ENCODE assay signal across 1 cellular context in the genomic region with DNA sequence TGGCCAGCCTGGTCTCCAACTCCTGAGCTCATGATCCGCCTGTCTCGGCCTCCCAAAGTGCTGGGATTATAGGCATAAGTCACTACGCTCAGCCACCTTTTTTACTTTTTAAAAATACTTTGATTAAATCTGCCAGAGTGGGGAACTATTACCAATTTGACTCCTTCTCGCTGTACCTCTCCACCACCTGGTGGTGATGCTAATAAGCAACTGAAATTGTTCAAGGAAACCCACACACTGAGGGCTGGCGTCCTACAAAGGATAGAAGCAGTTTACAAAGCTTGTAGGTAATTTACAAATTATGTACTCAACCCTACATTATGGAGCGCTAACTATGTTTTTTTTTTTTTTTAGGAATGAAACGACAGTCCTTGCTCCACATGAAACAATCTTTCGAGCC.
TF ChIP-seq lines count a peak whose summit lies in the region.

No MANE protein-coding gene starts in this region.

TF ChIP-seq in HCT116, 20 proteins besides CTCF, POLR2A, EP300 and RAD21 (continued from another document):
- TF ChIP-seq, protein P1, sequence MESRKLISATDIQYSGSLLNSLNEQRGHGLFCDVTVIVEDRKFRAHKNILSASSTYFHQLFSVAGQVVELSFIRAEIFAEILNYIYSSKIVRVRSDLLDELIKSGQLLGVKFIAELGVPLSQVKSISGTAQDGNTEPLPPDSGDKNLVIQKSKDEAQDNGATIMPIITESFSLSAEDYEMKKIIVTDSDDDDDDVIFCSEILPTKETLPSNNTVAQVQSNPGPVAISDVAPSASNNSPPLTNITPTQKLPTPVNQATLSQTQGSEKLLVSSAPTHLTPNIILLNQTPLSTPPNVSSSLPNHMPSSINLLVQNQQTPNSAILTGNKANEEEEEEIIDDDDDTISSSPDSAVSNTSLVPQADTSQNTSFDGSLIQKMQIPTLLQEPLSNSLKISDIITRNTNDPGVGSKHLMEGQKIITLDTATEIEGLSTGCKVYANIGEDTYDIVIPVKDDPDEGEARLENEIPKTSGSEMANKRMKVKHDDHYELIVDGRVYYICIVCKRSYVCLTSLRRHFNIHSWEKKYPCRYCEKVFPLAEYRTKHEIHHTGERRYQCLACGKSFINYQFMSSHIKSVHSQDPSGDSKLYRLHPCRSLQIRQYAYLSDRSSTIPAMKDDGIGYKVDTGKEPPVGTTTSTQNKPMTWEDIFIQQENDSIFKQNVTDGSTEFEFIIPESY (IDR thresholded peaks at IDR 0.05; ENCODE audit: extremely low read depth, insufficient replicate concordance, low read length): no peak
